1 cellular context compared by ENCODE assay signal in genomic region chr18:68714707-68715496, GRCh38.
TF ChIP-seq lines count a peak whose summit lies in the region.

Gene TMX3 (minus strand): TSS chr18:68715108. CDS start chr18:68714981, 127 bp downstream.

TF ChIP-seq in HepG2, 621 proteins besides CTCF, POLR2A, EP300 and RAD21 (continued from another document):
- TF ChIP-seq ZNF800 (CRISPR knock-in tag; IDR thresholded peaks at IDR 0.05) (peak; percentile 92), ZNF879 (CRISPR knock-in tag; IDR thresholded peaks at IDR 0.05) (peak; percentile 99), TSC22D2 (CRISPR knock-in tag; IDR thresholded peaks at IDR 0.05; ENCODE audit: borderline replicate concordance) (peak; percentile 82; the same call in 1 of the 2 replicates), ZNF569 (CRISPR knock-in tag; IDR thresholded peaks at IDR 0.05; ENCODE audit: borderline replicate concordance) (peak; percentile 88; the same call in 1 of the 2 replicates)
